In the genomic region with DNA sequence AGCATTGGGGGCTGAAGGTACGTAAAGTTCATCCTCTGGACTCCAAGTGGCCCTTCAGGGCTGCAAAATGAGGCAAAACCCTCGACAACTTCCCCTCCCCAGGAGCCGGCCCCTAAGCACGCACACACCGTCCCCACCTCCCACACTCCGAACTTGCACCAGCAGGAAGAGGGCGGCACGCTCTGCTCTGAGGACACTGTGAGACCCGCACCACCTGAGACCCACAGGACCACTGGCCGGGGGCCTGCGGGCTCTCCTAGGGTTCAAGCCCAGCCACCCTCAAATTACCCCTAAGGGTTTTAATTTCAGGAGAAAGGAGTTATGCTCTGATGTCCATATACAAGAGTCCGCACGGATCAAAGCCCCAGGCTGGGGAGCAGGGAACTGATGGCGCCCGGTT, we compare ENCODE assay signal across 5 cellular contexts.
"Had no signal": no experiment of that assay in that cellular context is flagged by ENCODE, and none has a peak within 500 bp of the region (broad histone marks: within the 10 kb centered on the region; RNA-seq: fewer than 3 reads in every experiment).

No MANE protein-coding gene starts in this region.

- H3K4me2 ChIP-seq: GM23338 had no signal

- H3K9me3 Mint-ChIP-seq: GM23338, H9 had no signal

- H3K4me3 ChIP-seq: GM23338, K562 had no signal

- H3K4me1 Mint-ChIP-seq: GM23338, H9 had no signal

- ATAC-seq: GM23338 had no signal

- H3K4me3 Mint-ChIP-seq: GM23338, H9 had no signal

- H2AFZ ChIP-seq: GM23338 had no signal

- DNase-seq: H9, HCEC 1CT, IMR-90 had no signal

- H3K27ac Mint-ChIP-seq: GM23338, H9 had no signal
